ENCODE assay signal across 18 cellular contexts in genomic region chr19:6267552-6268381, GRCh38. TPM values are rescaled to one million over a fixed set of nuclear protein-coding genes. Genes with fewer than 3 reads are reported as not detected.
DNase-seq lines count a peak whose midpoint lies in the region; ATAC-seq and TF ChIP-seq lines count a peak whose summit lies in the region.
"Had no signal": no experiment of that assay in that cellular context is flagged by ENCODE, and none has a peak within 500 bp of the region (broad histone marks: within the 10 kb centered on the region; RNA-seq: fewer than 3 reads in every experiment).

No MANE protein-coding gene starts in this region.

- no peaks in the 10 kb centered on the region for H3K9me2 ChIP-seq in GM23338 (ENCODE audit: insufficient read depth)

- intact Hi-C loops in CD14-positive monocyte (cut with micrococcal nuclease) = no loop called here

- H3K4me1 ChIP-seq in GM23338 (ENCODE audit: insufficient read depth) = peaks cover 23% of the 10 kb centered on the region

- no peaks in the 10 kb centered on the region for H3K9me3 Mint-ChIP-seq in CD14-positive monocyte
- H3K9me3 Mint-ChIP-seq in GM23338 = no peaks in the 10 kb centered on the region
- no peaks in the 10 kb centered on the region for H3K9me3 Mint-ChIP-seq in brain

- 0 out of 2 replicates have a peak, but pooled peaks cover 3% of the 10 kb centered on the region for H3F3A ChIP-seq in GM23338 (replicated peaks; ENCODE audit: low read depth)

- H3K36me3 ChIP-seq in GM23338 (ENCODE audit: insufficient read depth) = peaks cover 9% of the 10 kb centered on the region; the same call in 1 of the 2 replicates

- H3K79me2 ChIP-seq in GM23338 (replicated peaks; ENCODE audit: insufficient read depth) = peaks cover 86% of the 10 kb centered on the region

- H2AFZ ChIP-seq in GM23338 = no peak overlapping the region

- ATAC-seq in GM23338 (no peak), HG02763 (IDR thresholded peaks at IDR 0.05; ENCODE audit: unreplicated experiment) (no peak), GM19452 (IDR thresholded peaks at IDR 0.05; ENCODE audit: unreplicated experiment) (no peak)
- ATAC-seq: GM12878, PC-3 had no signal

- TF ChIP-seq CTCF in CD14-positive monocyte (IDR thresholded peaks at IDR 0.05) = no peak
- no peak for TF ChIP-seq CTCF in GM23338 (conservative IDR thresholded peaks at IDR 0.05; ENCODE audit: low read depth in 2 of 2)
- no peak for TF ChIP-seq CTCF in brain (conservative IDR thresholded peaks at IDR 0.05)

- H3K27ac Mint-ChIP-seq in CD14-positive monocyte = peak overlapping the region in 4 of 7 donors; percentile 17 to 72 (median 45)
- H3K27ac Mint-ChIP-seq in GM23338 = peak overlapping the region; percentile 21; the same call in 1 of the 2 replicates
- H3K27ac Mint-ChIP-seq in brain = peak overlapping the region in 4 of 5 experiments; percentile 25 to 77 (median 60)

- no peak for DNase-seq in CD14-positive monocyte (ENCODE audit: low spot score)
- DNase-seq in GM23338 (ENCODE audit: low spot score) = no peak
- peak; percentile 61 for DNase-seq in middle frontal gyrus (ENCODE audit: extremely low spot score, low spot score)
- DNase-seq in SW 1271 (lab: John Stamatoyannopoulos, UW) = no peak
- DNase-seq in NCI-H2171 (lab: John Stamatoyannopoulos, UW) = no peak
- DNase-seq: amygdala, Calu3, foreskin melanocyte, NCI-H1092, NCI-H2107, NCI-H526 treated with DMSO at 0.1 percent for 48 hours, PC-3, sigmoid colon, T1000 had no signal

- H3K4me3 Mint-ChIP-seq in CD14-positive monocyte (no peak overlapping the region), GM23338 (no peak overlapping the region), brain (peak overlapping the region in 1 of 5 experiments; percentile 43)

- H3K27me3 Mint-ChIP-seq in CD14-positive monocyte (ENCODE audit: low read depth in 3 of 3) (peaks cover 0 to 6% (median 0%) of the 10 kb centered on the region in 3 donors), GM23338 (ENCODE audit: insufficient read depth, low read depth, poor library complexity) (peaks cover 10% of the 10 kb centered on the region), brain (peaks cover 4% of the 10 kb centered on the region)

- no peak overlapping the region for H3K27ac ChIP-seq in GM23338 (ENCODE audit: low read depth)
- H3K27ac ChIP-seq: sigmoid colon had no signal

- peaks cover 23% of the 10 kb centered on the region for H4K20me1 ChIP-seq in GM23338 (replicated peaks; ENCODE audit: insufficient read depth)

- H3K4me1 Mint-ChIP-seq in CD14-positive monocyte = peaks cover 19% of the 10 kb centered on the region
- peaks cover 34% of the 10 kb centered on the region for H3K4me1 Mint-ChIP-seq in GM23338
- peaks cover 29% of the 10 kb centered on the region for H3K4me1 Mint-ChIP-seq in brain

- H3K4me3 ChIP-seq in GM23338 = no peak overlapping the region
- H3K4me3 ChIP-seq: GM12878, sigmoid colon had no signal

- H3K4me2 ChIP-seq in GM23338 = no peak overlapping the region

- H3K36me3 Mint-ChIP-seq in CD14-positive monocyte = peaks cover 66 to 83% of the 10 kb centered on the region in 2 donors
- H3K36me3 Mint-ChIP-seq in GM23338 (ENCODE audit: low read depth) = peaks cover 46% of the 10 kb centered on the region
- peaks cover 80% of the 10 kb centered on the region for H3K36me3 Mint-ChIP-seq in brain

- H3K27me3 ChIP-seq in GM23338 (ENCODE audit: insufficient read depth) = no peaks in the 10 kb centered on the region
- H3K27me3 ChIP-seq: sigmoid colon had no signal

TF ChIP-seq in GM23338, 12 proteins besides CTCF, POLR2A, EP300 and RAD21:
- TF ChIP-seq POLR2AphosphoS5 (IDR thresholded peaks at IDR 0.05; ENCODE audit: low read depth) = no peak
- no peak for TF ChIP-seq EZH2phosphoT487 (IDR thresholded peaks at IDR 0.05; ENCODE audit: unreplicated experiment)
- TF ChIP-seq STAT1 (IDR thresholded peaks at IDR 0.05; ENCODE audit: unreplicated experiment) = no peak
- no peak for TF ChIP-seq ZNF331 (CRISPR knock-in tag; IDR thresholded peaks at IDR 0.05; ENCODE audit: low read depth)
- no peak for TF ChIP-seq CREB1 (CRISPR knock-in tag; IDR thresholded peaks at IDR 0.05; ENCODE audit: low read depth)
- no peak for TF ChIP-seq REST (IDR thresholded peaks at IDR 0.05; ENCODE audit: unreplicated experiment)
TF ChIP-seq in GM23338: peak in this region for 0.

RNA-seq across cellular contexts. Expression of gene MLLT1, which starts 12.0 kb away (rescaled TPM):
- polyA plus RNA-seq in CD14-positive monocyte (under 1 TPM; 0.65 to 0.99 TPM), GM23338 (2016; fragmentation: Nextera tagmentation; extraction: Ambion mirVana) (17.8 and 19.9 TPM in 2 replicates), brain (ENCODE audit: insufficient read depth, low read depth, low replicate concordance) (102 TPM)
- 15.4 and 23.4 TPM in 2 replicates for total RNA-seq in GM23338 (2014; rRNA removed; shearing (Covaris generic))
